8 cellular contexts compared by ENCODE assay signal in genomic region chr10:89251417-89252224, GRCh38. TPM values are rescaled to one million over a fixed set of nuclear protein-coding genes. Genes with fewer than 3 reads are reported as not detected.
DNase-seq lines count a peak whose midpoint lies in the region; ATAC-seq and TF ChIP-seq lines count a peak whose summit lies in the region.

Gene LIPA (minus strand): TSS chr10:89251775. CDS start chr10:89247648, 4,127 bp downstream.

- H3K4me2 ChIP-seq in H9 (ENCODE audit: insufficient read depth, insufficient read length, low read length) = peak within 1 kb of the TSS; percentile 90

- peak; percentile 99 for DNase-seq in ELR (ENCODE audit: low read depth)
- peak; percentile 99 for DNase-seq in H9
- peak; percentile 98 for DNase-seq in MG63
- peak; percentile 68 for DNase-seq in SHP77 treated with DMSO at 0.1 percent for 48 hours (lab: John Stamatoyannopoulos, UW)
- DNase-seq in activated effector memory CD4-positive, alpha-beta T cell treated with anti-CD3 and anti-CD28 coated beads, Interleukin-2, amount 50 U/mL, for 16 hours = peak; percentile 98
- peak; percentile 98 for DNase-seq in fibroblast of the aortic adventitia (ENCODE audit: low read depth)
- peak; percentile 91 for DNase-seq in nephron progenitor cell
- DNase-seq in stimulated activated naive CD8-positive, alpha-beta T cell treated with anti-CD3 and anti-CD28 coated beads, Interleukin-15, amount 100 ng/mL, for 72 hours = peak; percentile 94 to 96

- no peak within 1 kb of the TSS for H3K27ac Mint-ChIP-seq in H9
- H3K27ac Mint-ChIP-seq in nephron progenitor cell = no peak within 1 kb of the TSS
- H3K27ac Mint-ChIP-seq in stimulated activated naive CD8-positive, alpha-beta T cell treated with anti-CD3 and anti-CD28 coated beads, Interleukin-15, amount 100 ng/mL, for 72 hours = peak within 1 kb of the TSS; percentile 82 to 94

- no peak for TF ChIP-seq CTCF in H9 (conservative IDR thresholded peaks at IDR 0.05)
- TF ChIP-seq CTCF in fibroblast of the aortic adventitia (IDR thresholded peaks at IDR 0.05; ENCODE audit: insufficient read depth, low read length) = no peak
- TF ChIP-seq CTCF in nephron progenitor cell (IDR thresholded peaks at IDR 0.05) = no peak

- H3K36me3 ChIP-seq in MG63 = no peaks in the 10 kb centered on the region

- H3K14ac ChIP-seq in H9 (ENCODE audit: insufficient read depth, low read length) = no peak within 1 kb of the TSS

- ATAC-seq in stimulated activated naive CD8-positive, alpha-beta T cell treated with anti-CD3 and anti-CD28 coated beads, Interleukin-15, amount 100 ng/mL, for 72 hours = peak; percentile 97

- no peaks in the 10 kb centered on the region for H4K20me1 ChIP-seq in H9 (ENCODE audit: control insufficient read depth, insufficient read depth, insufficient read length)

- H4K5ac ChIP-seq in H9 (ENCODE audit: insufficient read length, low read depth, low read length) = no peak within 1 kb of the TSS

- H3K9me3 ChIP-seq in H9 (ENCODE audit: control insufficient read depth, low read depth, low read length) (peaks cover 9% of the 10 kb centered on the region), MG63 (peaks cover 10% of the 10 kb centered on the region)

- no peak within 1 kb of the TSS for H2BK120ac ChIP-seq in H9 (ENCODE audit: low read depth, low read length, poor library complexity, severe bottlenecking)

- H3T11ph ChIP-seq in H9 (ENCODE audit: low read length) = no peak within 1 kb of the TSS

- H3K27me3 ChIP-seq in H9 (ENCODE audit: insufficient read depth, low read length) (no peaks in the 10 kb centered on the region), MG63 (no peaks in the 10 kb centered on the region)

- no peak within 1 kb of the TSS for H4K8ac ChIP-seq in H9 (replicated peaks; ENCODE audit: insufficient read length, low read depth, low read length)

- no peak within 1 kb of the TSS for H3K23ac ChIP-seq in H9 (ENCODE audit: insufficient read length, low read depth, low read length)

- WGBS in H9 (ENCODE audit: extremely low coverage, insufficient read length, low lambda C conversion rate) = no CpG with 5 or more reads among the region's 53 CpGs

- H2BK20ac ChIP-seq in H9 (ENCODE audit: low read depth, low read length, poor library complexity, severe bottlenecking) = no peak within 1 kb of the TSS

- no peak within 1 kb of the TSS for H2BK5ac ChIP-seq in H9 (ENCODE audit: insufficient read length, low read length)

- H3K36me3 Mint-ChIP-seq in H9 (ENCODE audit: insufficient read depth in 1 of 3, low read depth in 3 of 3) (peaks cover 2 to 25% (median 12%) of the 10 kb centered on the region in 3 experiments; a peak in 6 of 7 replicates), nephron progenitor cell (ENCODE audit: low read depth) (peaks cover 8% of the 10 kb centered on the region)

- H3K4ac ChIP-seq in H9 (ENCODE audit: low read depth, low read length) = no peak within 1 kb of the TSS

- no peak within 1 kb of the TSS for H4K91ac ChIP-seq in H9 (ENCODE audit: insufficient read length, low read depth, low read length)

- no peak within 1 kb of the TSS for H2AFZ ChIP-seq in H9 (ENCODE audit: low read length)

- H3K4me1 Mint-ChIP-seq in H9 (peaks cover 7 to 8% of the 10 kb centered on the region in 2 experiments), nephron progenitor cell (peaks cover 7% of the 10 kb centered on the region)
- peaks cover 49% of the 10 kb centered on the region for H3K4me1 Mint-ChIP-seq in stimulated activated naive CD8-positive, alpha-beta T cell treated with anti-CD3 and anti-CD28 coated beads, Interleukin-15, amount 100 ng/mL, for 72 hours

- no peak within 1 kb of the TSS for H3K18ac ChIP-seq in H9 (ENCODE audit: insufficient read length, low read depth, low read length)

- H3K56ac ChIP-seq in H9 (ENCODE audit: insufficient read length, low read depth, low read length) = no peak within 1 kb of the TSS

- H3K79me2 ChIP-seq in H9 (ENCODE audit: insufficient read depth, low read length) = no peaks in the 10 kb centered on the region; the same call in 1 of the 2 replicates

- H2BK12ac ChIP-seq in H9 (ENCODE audit: insufficient read length, low read depth, low read length) = no peak within 1 kb of the TSS

- H3K4me3 Mint-ChIP-seq in H9 = peak within 1 kb of the TSS; percentile 78 to 87
- peak within 1 kb of the TSS; percentile 85 for H3K4me3 Mint-ChIP-seq in nephron progenitor cell
- peak within 1 kb of the TSS; percentile 86 to 92 for H3K4me3 Mint-ChIP-seq in stimulated activated naive CD8-positive, alpha-beta T cell treated with anti-CD3 and anti-CD28 coated beads, Interleukin-15, amount 100 ng/mL, for 72 hours

- H3K9me3 Mint-ChIP-seq in H9 (peaks cover 27 to 28% of the 10 kb centered on the region in 2 experiments), nephron progenitor cell (peaks cover 34% of the 10 kb centered on the region)
- peaks cover 17 to 30% of the 10 kb centered on the region in 2 donors for H3K9me3 Mint-ChIP-seq in stimulated activated naive CD8-positive, alpha-beta T cell treated with anti-CD3 and anti-CD28 coated beads, Interleukin-15, amount 100 ng/mL, for 72 hours

- no peak within 1 kb of the TSS for H2AK5ac ChIP-seq in H9 (ENCODE audit: insufficient read length, low read length)

- H3K27me3 Mint-ChIP-seq in H9 (ENCODE audit: low read depth) (peaks cover 6% of the 10 kb centered on the region), nephron progenitor cell (ENCODE audit: low read depth, poor library complexity) (peaks cover 17% of the 10 kb centered on the region)
- peaks cover 5% of the 10 kb centered on the region for H3K27me3 Mint-ChIP-seq in stimulated activated naive CD8-positive, alpha-beta T cell treated with anti-CD3 and anti-CD28 coated beads, Interleukin-15, amount 100 ng/mL, for 72 hours

- no peaks in the 10 kb centered on the region for H3K4me1 ChIP-seq in H9 (ENCODE audit: insufficient read depth, low read length)

- H3K4me3 ChIP-seq in MG63 (peak within 1 kb of the TSS; percentile 89), fibroblast of the aortic adventitia (ENCODE audit: low read depth, low read length) (peak within 1 kb of the TSS; percentile 92)

- peak within 1 kb of the TSS; percentile 1 for H3K9ac ChIP-seq in H9 (ENCODE audit: extremely low read depth, insufficient read length, low read length)

- peaks cover 6% of the 10 kb centered on the region for H3K23me2 ChIP-seq in H9 (ENCODE audit: insufficient read length, low read depth, low read length, poor library complexity, severe bottlenecking)

- no peak within 1 kb of the TSS for H3K27ac ChIP-seq in H9 (ENCODE audit: insufficient read length, low read depth, low read length)

- no peak within 1 kb of the TSS for H2BK15ac ChIP-seq in H9 (ENCODE audit: low read depth, low read length)

- H3K79me1 ChIP-seq in H9 (ENCODE audit: insufficient read depth, low read depth, low read length, poor library complexity, severe bottlenecking) = no peaks in the 10 kb centered on the region

RNA-seq across cellular contexts. Expression of gene LIPA, which starts in this region (rescaled TPM):
- total RNA-seq in H9 (2021) = 20.0 and 20.9 TPM in 2 replicates
- total RNA-seq in MG63 (2014; rRNA removed; shearing (Covaris generic); ENCODE audit: low replicate concordance) = 37.5 and 45.9 TPM in 2 replicates
- 30.6 and 55.2 TPM in 2 replicates for total RNA-seq in fibroblast of the aortic adventitia (ENCODE audit: low replicate concordance)

Comparison
In these comparisons a context has a peak if more than half of its experiments do, and no peak if none do; other contexts are left out.
1. H3K27ac Mint-ChIP-seq: peak in stimulated activated naive CD8-positive, alpha-beta T cell treated with anti-CD3 and anti-CD28 coated beads, Interleukin-15, amount 100 ng/mL, for 72 hours (2 of 2); none in H9 (0 of 3) and nephron progenitor cell (single experiment).
2. Peak in every context shown above with its lines, with median percentiles within 50 percentile points of each other: DNase-seq and H3K4me3 Mint-ChIP-seq.